In the genomic region with DNA sequence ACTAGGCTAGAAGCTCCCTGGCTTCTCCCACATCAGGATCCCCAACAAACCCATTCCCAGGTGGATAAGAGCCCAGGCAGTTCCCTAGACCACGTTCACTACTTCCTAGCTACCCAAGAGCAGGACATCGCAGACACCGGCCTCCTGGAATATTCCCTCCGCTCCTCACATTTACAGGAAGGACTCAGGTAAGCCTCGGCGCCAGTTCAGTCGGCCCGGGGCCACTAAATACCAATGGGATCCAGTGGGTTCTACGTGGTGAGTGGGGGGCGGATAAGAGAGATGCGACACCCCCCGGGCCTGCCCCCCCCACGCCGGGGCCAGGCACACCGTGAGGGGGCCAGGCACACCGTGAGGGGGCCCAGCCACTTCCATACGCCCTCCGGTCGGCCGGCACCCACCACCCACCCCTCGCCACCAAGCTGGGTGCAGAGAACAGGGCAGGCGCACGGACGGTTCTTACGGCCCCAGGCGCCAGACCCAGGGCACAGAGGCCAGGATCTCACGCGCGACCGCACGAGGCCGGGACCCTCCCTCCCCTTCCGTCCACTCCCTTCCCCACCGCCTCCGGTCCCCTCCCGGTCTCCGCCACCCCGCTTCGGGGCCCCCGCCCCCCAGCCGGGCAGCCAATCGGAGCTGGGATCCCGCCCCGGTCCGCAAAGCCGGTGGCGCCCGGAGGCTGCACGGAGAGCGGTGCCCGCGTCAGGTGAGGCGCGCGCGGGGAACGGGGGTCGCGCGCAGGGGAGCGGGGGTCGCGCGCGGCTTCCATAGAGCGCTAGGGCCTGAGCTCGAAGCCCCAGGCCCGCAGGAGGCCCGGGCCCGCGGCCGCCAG, we compare ENCODE assay signal across 8 cellular contexts. TPM values are rescaled to one million over a fixed set of nuclear protein-coding genes. Genes with fewer than 3 reads are reported as not detected.
DNase-seq lines count a peak whose midpoint lies in the region; ATAC-seq and TF ChIP-seq lines count a peak whose summit lies in the region.

A gene with protein sequence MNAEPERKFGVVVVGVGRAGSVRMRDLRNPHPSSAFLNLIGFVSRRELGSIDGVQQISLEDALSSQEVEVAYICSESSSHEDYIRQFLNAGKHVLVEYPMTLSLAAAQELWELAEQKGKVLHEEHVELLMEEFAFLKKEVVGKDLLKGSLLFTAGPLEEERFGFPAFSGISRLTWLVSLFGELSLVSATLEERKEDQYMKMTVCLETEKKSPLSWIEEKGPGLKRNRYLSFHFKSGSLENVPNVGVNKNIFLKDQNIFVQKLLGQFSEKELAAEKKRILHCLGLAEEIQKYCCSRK (plus strand): TSS at position 652 of the 832 bp plus-strand sequence. CDS start 12,479 bp downstream, outside the sequence.

- peak within 1 kb of the TSS; percentile 18 to 90 (median 73) for H3K27ac Mint-ChIP-seq in CD14-positive monocyte
- peak within 1 kb of the TSS; percentile 63 for H3K27ac Mint-ChIP-seq in activated naive CD8-positive, alpha-beta T cell treated with anti-CD3 and anti-CD28 coated beads, Interleukin-2, amount 50 U/mL, for 24 hours
- peak within 1 kb of the TSS; percentile 70 for H3K27ac Mint-ChIP-seq in progenitor cell of endocrine pancreas

- peaks cover 75% of the 10 kb centered on the region for H3K4me1 Mint-ChIP-seq in CD14-positive monocyte
- peaks cover 45% of the 10 kb centered on the region for H3K4me1 Mint-ChIP-seq in activated naive CD8-positive, alpha-beta T cell treated with anti-CD3 and anti-CD28 coated beads, Interleukin-2, amount 50 U/mL, for 24 hours
- H3K4me1 Mint-ChIP-seq in progenitor cell of endocrine pancreas (ENCODE audit: low read depth): peaks cover 7% of the 10 kb centered on the region

- H3K36me3 Mint-ChIP-seq in CD14-positive monocyte (peaks cover 11 to 17% of the 10 kb centered on the region in 2 donors), progenitor cell of endocrine pancreas (ENCODE audit: insufficient read depth) (no peaks in the 10 kb centered on the region)
- peaks cover 3% of the 10 kb centered on the region for H3K36me3 Mint-ChIP-seq in activated naive CD8-positive, alpha-beta T cell treated with anti-CD3 and anti-CD28 coated beads, Interleukin-2, amount 50 U/mL, for 24 hours (ENCODE audit: low read depth)

- H3K9me3 Mint-ChIP-seq in CD14-positive monocyte (no peaks in the 10 kb centered on the region), progenitor cell of endocrine pancreas (ENCODE audit: low read depth) (no peaks in the 10 kb centered on the region)
- no peaks in the 10 kb centered on the region for H3K9me3 Mint-ChIP-seq in activated naive CD8-positive, alpha-beta T cell treated with anti-CD3 and anti-CD28 coated beads, Interleukin-2, amount 50 U/mL, for 24 hours

- TF ChIP-seq CTCF in CD14-positive monocyte (IDR thresholded peaks at IDR 0.05) (no peak), heart right ventricle (IDR thresholded peaks at IDR 0.05) (no peak), progenitor cell of endocrine pancreas (IDR thresholded peaks at IDR 0.05; ENCODE audit: unreplicated experiment) (no peak)

- H3K27me3 Mint-ChIP-seq in CD14-positive monocyte (ENCODE audit: low read depth in 3 of 3) (peaks cover 0 to 6% (median 2%) of the 10 kb centered on the region in 3 donors), progenitor cell of endocrine pancreas (peaks cover 29% of the 10 kb centered on the region)
- H3K27me3 Mint-ChIP-seq in activated naive CD8-positive, alpha-beta T cell treated with anti-CD3 and anti-CD28 coated beads, Interleukin-2, amount 50 U/mL, for 24 hours: peaks cover 8% of the 10 kb centered on the region

- H3K4me1 ChIP-seq in heart right ventricle: peaks cover 0 to 73% (median 11%) of the 10 kb centered on the region in 9 donors

- WGBS in heart right ventricle, 2 donors: 3% methylated on average over 64 to 72 of the region's 72 CpGs

- intact Hi-C loops in CD14-positive monocyte (cut with micrococcal nuclease): loop anchor here in 1 of 2 donors (10.0 kb wide), 1 partner anchor 77 kb away; no protein-coding TSS in a partner anchor
- intact Hi-C loops in heart right ventricle (cut with DNase I): no loop called here

- H3K4me3 Mint-ChIP-seq in CD14-positive monocyte: peak within 1 kb of the TSS; percentile 83 to 94
- peak within 1 kb of the TSS; percentile 79 for H3K4me3 Mint-ChIP-seq in activated naive CD8-positive, alpha-beta T cell treated with anti-CD3 and anti-CD28 coated beads, Interleukin-2, amount 50 U/mL, for 24 hours
- H3K4me3 Mint-ChIP-seq in progenitor cell of endocrine pancreas (ENCODE audit: low read depth): peak within 1 kb of the TSS; percentile 78

- H3K27ac ChIP-seq in heart right ventricle: peak within 1 kb of the TSS in 9 of 10 donors; percentile 44 to 92 (median 69)

- peak within 1 kb of the TSS; percentile 61 to 92 (median 74) for H3K4me3 ChIP-seq in heart right ventricle

- H3K36me3 ChIP-seq in heart right ventricle: no peaks in the 10 kb centered on the region

- H3K9me3 ChIP-seq in heart right ventricle: no peaks in the 10 kb centered on the region

- DNase-seq in CD14-positive monocyte (ENCODE audit: low spot score): peak; percentile 67
- peak; percentile 84 for DNase-seq in GM19238 (ENCODE audit: insufficient read length, low spot score)
- DNase-seq in SW480 (ENCODE audit: low spot score): peak; percentile 46
- peak; percentile 69 for DNase-seq in activated naive CD8-positive, alpha-beta T cell treated with anti-CD3 and anti-CD28 coated beads, Interleukin-2, amount 50 U/mL, for 24 hours
- peak; percentile 72 to 78 for DNase-seq in heart right ventricle
- peak; percentile 57 for DNase-seq in progenitor cell of endocrine pancreas (ENCODE audit: low spot score, unreplicated experiment)
- DNase-seq in ureter (ENCODE audit: low spot score): peak; percentile 76

- ATAC-seq in HG03432 (IDR thresholded peaks at IDR 0.05; ENCODE audit: unreplicated experiment): peak; percentile 78
- ATAC-seq in activated naive CD8-positive, alpha-beta T cell treated with anti-CD3 and anti-CD28 coated beads, Interleukin-2, amount 50 U/mL, for 24 hours: peak; percentile 72
- peak; percentile 89 to 94 (median 90) for ATAC-seq in heart right ventricle

- no peaks in the 10 kb centered on the region for H3K27me3 ChIP-seq in heart right ventricle

RNA-seq across cellular contexts. Expression of the gene that starts here (rescaled TPM):
- polyA plus RNA-seq in CD14-positive monocyte (100 to 1,000 TPM; 199 to 238 TPM), heart right ventricle (10 to 100 TPM; 47.8 to 54.6 TPM)
- total RNA-seq in heart right ventricle (10 to 100 TPM; 39.4 to 68.9 (median 45.1) TPM), progenitor cell of endocrine pancreas (20.3 and 22.4 TPM in 2 replicates), ureter (35.9 TPM)

Comparison
In these comparisons a context has a peak if more than half of its experiments do, and no peak if none do; other contexts are left out.
1. Peak in every context shown above with its lines: DNase-seq, ATAC-seq, H3K4me3 ChIP-seq and H3K27ac ChIP-seq.